Comparison of ENCODE assay signal across 2 cellular contexts in the genomic region with DNA sequence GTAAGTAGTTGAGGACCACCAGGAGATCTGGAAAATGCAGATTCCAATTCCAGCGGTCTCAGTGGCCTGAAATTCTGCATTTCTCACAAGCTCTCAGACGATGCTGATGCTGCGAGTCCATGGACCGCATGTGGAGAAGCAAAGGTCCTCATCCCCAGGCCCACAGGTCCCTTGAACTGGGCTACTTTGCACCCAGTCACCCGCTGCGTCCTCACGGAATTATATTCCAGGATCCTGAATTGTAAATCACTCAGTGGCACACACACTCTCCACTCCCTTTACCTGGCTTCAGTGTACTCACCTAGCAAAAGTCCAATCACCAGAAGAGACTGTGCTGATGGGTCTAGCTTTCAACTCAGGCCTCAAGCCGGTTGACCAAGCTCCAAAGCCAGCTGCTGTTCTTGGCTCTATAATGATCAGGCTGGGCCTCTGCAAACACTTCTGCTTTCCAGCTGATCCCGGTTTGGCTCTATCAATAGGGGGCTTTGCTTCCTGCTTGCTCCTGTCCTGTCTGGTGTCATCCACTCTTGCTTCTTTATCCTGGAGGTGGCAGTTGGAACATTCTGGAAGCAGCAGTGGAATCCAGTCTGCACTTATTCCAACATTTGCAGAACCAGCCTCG.
TF ChIP-seq lines count a peak whose summit lies in the region.

No MANE protein-coding gene starts in this region.

TF ChIP-seq in A549, 52 proteins besides CTCF, POLR2A, EP300 and RAD21:
- TF ChIP-seq PBX3 (IDR thresholded peaks at IDR 0.05): no peak
- TF ChIP-seq REST (IDR thresholded peaks at IDR 0.05): no peak
- TF ChIP-seq MAX (IDR thresholded peaks at IDR 0.05): no peak
- TF ChIP-seq TFCP2L1 (CRISPR knock-in tag; IDR thresholded peaks at IDR 0.05): no peak
- TF ChIP-seq NR3C1 (IDR thresholded peaks at IDR 0.05): no peak
- TF ChIP-seq RFX5 (IDR thresholded peaks at IDR 0.05): no peak
- TF ChIP-seq FOSL2 (IDR thresholded peaks at IDR 0.05): no peak
- no peak for TF ChIP-seq FOSL2 (CRISPR knock-in tag; IDR thresholded peaks at IDR 0.05)
- no peak for TF ChIP-seq CHD4 (IDR thresholded peaks at IDR 0.05; ENCODE audit: borderline replicate concordance)
- TF ChIP-seq JUNB (IDR thresholded peaks at IDR 0.05): no peak
- no peak for TF ChIP-seq JUN (IDR thresholded peaks at IDR 0.05)
- no peak for TF ChIP-seq E2F6 (IDR thresholded peaks at IDR 0.05; ENCODE audit: borderline replicate concordance, low read depth)
- TF ChIP-seq TP53 (CRISPR knock-in tag; IDR thresholded peaks at IDR 0.05): no peak
- no peak for TF ChIP-seq RNF2 (IDR thresholded peaks at IDR 0.05; ENCODE audit: borderline replicate concordance, low read depth)
- TF ChIP-seq CHD2 (IDR thresholded peaks at IDR 0.05; ENCODE audit: low read length, partially characterized antibody): no peak
- no peak for TF ChIP-seq MAZ (IDR thresholded peaks at IDR 0.05; ENCODE audit: borderline replicate concordance, low read depth, low read length)
TF ChIP-seq in A549: peak in this region for 0.

TF ChIP-seq in GM12878, 131 proteins besides CTCF, POLR2A, EP300 and RAD21:
- no peak for TF ChIP-seq SREBF1 (IDR thresholded peaks at IDR 0.05; ENCODE audit: low read length)
- 0 out of 2 replicates have a peak, but pooled peaks have one; percentile 19 for TF ChIP-seq SMARCA5 (IDR thresholded peaks at IDR 0.05)
